ENCODE assay signal across 8 cellular contexts in genomic region chr5:1140188-1140817, GRCh38. TPM values are rescaled to one million over a fixed set of nuclear protein-coding genes. Genes with fewer than 3 reads are reported as not detected.
DNase-seq lines count a peak whose midpoint lies in the region; ATAC-seq and TF ChIP-seq lines count a peak whose summit lies in the region.

No MANE protein-coding gene starts in this region.

- H3K4me1 Mint-ChIP-seq in activated CD4-positive, alpha-beta T cell treated with anti-CD3 and anti-CD28 coated beads, Interleukin-2, amount 10 ng/mL, durations not matched to agents 7 days and 5 days: peaks cover 10% of the 10 kb centered on the region

- H3K27me3 ChIP-seq in GM06990 (replicated peaks; ENCODE audit: control insufficient read depth, insufficient read depth, low read length): no peaks in the 10 kb centered on the region; the same call in 1 of the 2 replicates

- no peak overlapping the region for H3K27ac ChIP-seq in coronary artery

- TF ChIP-seq CTCF in GM06990 (IDR thresholded peaks at IDR 0.05; ENCODE audit: insufficient read depth, low read length, poor library complexity, severe bottlenecking) (peak; percentile 94), coronary artery (IDR thresholded peaks at IDR 0.05) (peak; percentile 23)

- no peaks in the 10 kb centered on the region for H3K36me3 Mint-ChIP-seq in activated CD4-positive, alpha-beta T cell treated with anti-CD3 and anti-CD28 coated beads, Interleukin-2, amount 10 ng/mL, durations not matched to agents 7 days and 5 days (ENCODE audit: low read depth)

- DNase-seq in GM06990 (ENCODE audit: extremely low read depth, insufficient read length) (peak; percentile 71), NCI-H2196 treated with DMSO at 0.1 percent for 48 hours (lab: John Stamatoyannopoulos, UW; ENCODE audit: unreplicated experiment) (peak; percentile 85), coronary artery (ENCODE audit: low spot score) (no peak), lung microvascular endothelial cell (ENCODE audit: low read depth in 2 of 2) (peak; percentile 64 to 79), GOT3 (lab: John Stamatoyannopoulos, UW) (no peak)
- DNase-seq in activated CD4-positive, alpha-beta T cell treated with anti-CD3 and anti-CD28 coated beads, Interleukin-2, amount 10 ng/mL, durations not matched to agents 7 days and 5 days: peak; percentile 90
- peak; percentile 59 to 71 for DNase-seq in stimulated activated CD8-positive, alpha-beta memory T cell treated with anti-CD3 and anti-CD28 coated beads, Interleukin-2, amount 100 ng/mL, for 48 hours (ENCODE audit: low read depth in 2 of 2)

- H3K27me3 Mint-ChIP-seq in activated CD4-positive, alpha-beta T cell treated with anti-CD3 and anti-CD28 coated beads, Interleukin-2, amount 10 ng/mL, durations not matched to agents 7 days and 5 days: peaks cover 4% of the 10 kb centered on the region

- H3K9me3 Mint-ChIP-seq in activated CD4-positive, alpha-beta T cell treated with anti-CD3 and anti-CD28 coated beads, Interleukin-2, amount 10 ng/mL, durations not matched to agents 7 days and 5 days: peaks cover 6% of the 10 kb centered on the region

- POLR2A ChIA-PET in activated CD4-positive, alpha-beta T cell treated with anti-CD3 and anti-CD28 coated beads, Interleukin-2, amount 10 ng/mL, durations not matched to agents 7 days and 5 days (lab: Charles Lee): no interaction called here

- no peak overlapping the region for H3K4me3 Mint-ChIP-seq in activated CD4-positive, alpha-beta T cell treated with anti-CD3 and anti-CD28 coated beads, Interleukin-2, amount 10 ng/mL, durations not matched to agents 7 days and 5 days

- no peak overlapping the region for H3K27ac Mint-ChIP-seq in activated CD4-positive, alpha-beta T cell treated with anti-CD3 and anti-CD28 coated beads, Interleukin-2, amount 10 ng/mL, durations not matched to agents 7 days and 5 days

- H3K36me3 ChIP-seq in GM06990 (ENCODE audit: control insufficient read depth, insufficient read depth, low read length): no peaks in the 10 kb centered on the region

- H3K4me3 ChIP-seq in GM06990 (replicated peaks; ENCODE audit: low read depth, low read length) (no peak overlapping the region), coronary artery (no peak overlapping the region)

- CTCF ChIA-PET in activated CD4-positive, alpha-beta T cell treated with anti-CD3 and anti-CD28 coated beads, Interleukin-2, amount 10 ng/mL, durations not matched to agents 7 days and 5 days (lab: Charles Lee): interaction anchor here (1.1 to 3.7 kb wide), 9 partner anchors 8 to 218 kb away, joined by 3 to 19 read pairs (median 4); no protein-coding TSS in a partner anchor

- ATAC-seq in HG02885 (IDR thresholded peaks at IDR 0.05; ENCODE audit: poor library complexity, unreplicated experiment): peak; percentile 72

RNA-seq across cellular contexts. Expression of gene SLC12A7, which starts 28.4 kb away (rescaled TPM):
- 100 to 1,000 TPM; 102 to 120 TPM for total RNA-seq in activated CD4-positive, alpha-beta T cell treated with anti-CD3 and anti-CD28 coated beads, Interleukin-2, amount 10 ng/mL, durations not matched to agents 7 days and 5 days
- total RNA-seq in lung microvascular endothelial cell: 13.9 and 32.5 TPM in 2 replicates

Comparison
In these comparisons a context has a peak if more than half of its experiments do, and no peak if none do; other contexts are left out.
1. DNase-seq: peak in GM06990 (single experiment), NCI-H2196 treated with DMSO at 0.1 percent for 48 hours (single experiment), activated CD4-positive, alpha-beta T cell treated with anti-CD3 and anti-CD28 coated beads, Interleukin-2, amount 10 ng/mL, durations not matched to agents 7 days and 5 days (single experiment), lung microvascular endothelial cell (2 of 2) and stimulated activated CD8-positive, alpha-beta memory T cell treated with anti-CD3 and anti-CD28 coated beads, Interleukin-2, amount 100 ng/mL, for 48 hours (2 of 2); none in coronary artery (single experiment) and GOT3 (single experiment).